Comparison of ENCODE assay signal across 9 cellular contexts in genomic region chr5:159206818-159207217, GRCh38. TPM values are rescaled to one million over a fixed set of nuclear protein-coding genes. Genes with fewer than 3 reads are reported as not detected.
DNase-seq lines count a peak whose midpoint lies in the region; ATAC-seq, FAIRE-seq and TF ChIP-seq lines count a peak whose summit lies in the region.
"Had no signal": no experiment of that assay in that cellular context is flagged by ENCODE, and none has a peak within 500 bp of the region (broad histone marks: within the 10 kb centered on the region; RNA-seq: fewer than 3 reads in every experiment).

No MANE protein-coding gene starts in this region.

- ATAC-seq in Right ventricle myocardium inferior (no peak), lower lobe of right lung (no peak), GM21529 (IDR thresholded peaks at IDR 0.05; ENCODE audit: unreplicated experiment) (no peak), HG02588 (IDR thresholded peaks at IDR 0.05; ENCODE audit: unreplicated experiment) (no peak)

- H3K27me3 ChIP-seq in cardiac muscle cell, result no peaks in the 10 kb centered on the region
- no peaks in the 10 kb centered on the region for H3K27me3 ChIP-seq in astrocyte (ENCODE audit: insufficient read depth, low read length)
- H3K27me3 ChIP-seq in lower lobe of right lung (ENCODE audit: low read depth), result no peaks in the 10 kb centered on the region

- H3K4me3 ChIP-seq in cardiac muscle cell (peak overlapping the region; percentile 100), astrocyte (ENCODE audit: insufficient read depth, low read depth, low read length) (peak overlapping the region; percentile 92), lower lobe of right lung (peak overlapping the region; percentile 84)

- H3K4me1 ChIP-seq in cardiac muscle cell (ENCODE audit: low read depth) (peaks cover 37% of the 10 kb centered on the region), astrocyte (ENCODE audit: insufficient read depth, low read length) (peaks cover 19% of the 10 kb centered on the region), lower lobe of right lung (peaks cover 71% of the 10 kb centered on the region)

- H3K9me3 ChIP-seq in cardiac muscle cell (ENCODE audit: low read depth) (no peaks in the 10 kb centered on the region), astrocyte (ENCODE audit: insufficient read depth, low read depth, low read length) (no peaks in the 10 kb centered on the region), lower lobe of right lung (no peaks in the 10 kb centered on the region)

- H3K27ac ChIP-seq in cardiac muscle cell (peak overlapping the region; percentile 91), astrocyte (ENCODE audit: low read depth, low read length) (peak overlapping the region; percentile 88), lower lobe of right lung (peak overlapping the region; percentile 93)

- H3K27ac Mint-ChIP-seq in astrocyte (ENCODE audit: unreplicated experiment) (peak overlapping the region; percentile 66), type B pancreatic cell (peak overlapping the region; percentile 96)

- no peak for FAIRE-seq in astrocyte (lab: Jason Lieb, UNC)

- peaks cover 75% of the 10 kb centered on the region for H3K79me2 ChIP-seq in astrocyte (ENCODE audit: insufficient read depth, low read length)

- H3K9ac ChIP-seq in astrocyte (ENCODE audit: low read length), result peak overlapping the region; percentile 100

- H4K20me1 ChIP-seq in astrocyte (ENCODE audit: insufficient read depth, low read length), result peaks cover 44% of the 10 kb centered on the region

- peak overlapping the region; percentile 99 for H3K4me2 ChIP-seq in astrocyte (ENCODE audit: low read length)

- intact Hi-C loops in Right ventricle myocardium inferior (cut with DNase I) (loop anchor here (5.0 kb wide), 1 partner anchor 50 kb away; no protein-coding TSS in a partner anchor), lower lobe of right lung (cut with DNase I) (no loop called here)

- H3K4me3 Mint-ChIP-seq in astrocyte (ENCODE audit: unreplicated experiment), result peak overlapping the region; percentile 99
- H3K4me3 Mint-ChIP-seq in type B pancreatic cell, result peak overlapping the region; percentile 99

- TF ChIP-seq CTCF in cardiac muscle cell (IDR thresholded peaks at IDR 0.05; ENCODE audit: low read depth, low read length) (no peak), astrocyte (IDR thresholded peaks at IDR 0.05; ENCODE audit: insufficient read depth, low read depth, low read length) (no peak), lower lobe of right lung (IDR thresholded peaks at IDR 0.05) (no peak), type B pancreatic cell (conservative IDR thresholded peaks at IDR 0.05) (no peak)

- H3K4me1 Mint-ChIP-seq in astrocyte (ENCODE audit: low read depth, unreplicated experiment), result peaks cover 18% of the 10 kb centered on the region
- H3K4me1 Mint-ChIP-seq in type B pancreatic cell (ENCODE audit: unreplicated experiment), result peaks cover 52% of the 10 kb centered on the region

- no peaks in the 10 kb centered on the region for H3K27me3 Mint-ChIP-seq in astrocyte (ENCODE audit: low read depth, unreplicated experiment)
- no peaks in the 10 kb centered on the region for H3K27me3 Mint-ChIP-seq in type B pancreatic cell

- H3K9me3 Mint-ChIP-seq in astrocyte (ENCODE audit: unreplicated experiment), result no peaks in the 10 kb centered on the region
- no peaks in the 10 kb centered on the region for H3K9me3 Mint-ChIP-seq in type B pancreatic cell

- H3K36me3 Mint-ChIP-seq in astrocyte (ENCODE audit: low read depth, unreplicated experiment) (no peaks in the 10 kb centered on the region), type B pancreatic cell (peaks cover 8% of the 10 kb centered on the region)

- no peak for DNase-seq in cardiac muscle cell (ENCODE audit: low read depth in 1 of 2, low spot score in 1 of 2)
- no peak for DNase-seq in Right ventricle myocardium inferior (ENCODE audit: missing footprints)
- no peak for DNase-seq in astrocyte (ENCODE audit: low read depth)
- DNase-seq in lower lobe of right lung, result no peak
- DNase-seq in type B pancreatic cell (ENCODE audit: extremely low spot score, unreplicated experiment), result no peak
- no peak for DNase-seq in D341Med (ENCODE audit: low spot score)
- DNase-seq: posterior cingulate gyrus had no signal

- H2AFZ ChIP-seq in astrocyte (ENCODE audit: low read depth, low read length), result no peak overlapping the region

- H3K36me3 ChIP-seq in cardiac muscle cell (no peaks in the 10 kb centered on the region), astrocyte (ENCODE audit: insufficient read depth, low read length) (peaks cover 4% of the 10 kb centered on the region), lower lobe of right lung (peaks cover 5% of the 10 kb centered on the region)

RNA-seq across cellular contexts. Expression of gene RNF145, which starts 2.5 kb away (rescaled TPM):
- total RNA-seq in cardiac muscle cell (38.7 and 46.9 TPM in 2 replicates), Right ventricle myocardium inferior (21.9 TPM), astrocyte (48.0 and 54.0 TPM in 2 replicates), lower lobe of right lung (221 TPM), type B pancreatic cell (ENCODE audit: low replicate concordance) (42.5 and 66.4 TPM in 2 replicates)
- 12.7 and 17.1 TPM in 2 replicates for polyA plus RNA-seq in cardiac muscle cell

RNA-seq across cellular contexts. Expression of gene UBLCP1, which starts 56.3 kb away (rescaled TPM):
- 10.8 and 12.2 TPM in 2 replicates for total RNA-seq in cardiac muscle cell
- polyA plus RNA-seq in cardiac muscle cell, result 30.5 and 31.0 TPM in 2 replicates
- total RNA-seq in Right ventricle myocardium inferior, result 14.6 TPM
- 29.9 and 31.3 TPM in 2 replicates for total RNA-seq in astrocyte
- total RNA-seq in lower lobe of right lung, result 28.9 TPM
- total RNA-seq in type B pancreatic cell (ENCODE audit: low replicate concordance), result 20.5 and 29.4 TPM in 2 replicates
